15 cellular contexts compared by ENCODE assay signal in genomic region chr5:132691755-132692631, GRCh38. TPM values are rescaled to one million over a fixed set of nuclear protein-coding genes. Genes with fewer than 3 reads are reported as not detected.
"Had no signal": no experiment of that assay in that cellular context is flagged by ENCODE, and none has a peak within 500 bp of the region (broad histone marks: within the 10 kb centered on the region; RNA-seq: fewer than 3 reads in every experiment).

No MANE protein-coding gene starts in this region.

RNA-seq across cellular contexts. Expression of gene IL4, which starts 18.2 kb away (rescaled TPM):
- total RNA-seq: aorta, colonic mucosa, dorsolateral prefrontal cortex, esophagus squamous epithelium, gastroesophageal sphincter, left colon, lower leg skin, mononuclear cell, myocyte, pulmonary artery endothelial cell, right cardiac atrium, thyroid gland, upper lobe of right lung had no signal
- polyA plus RNA-seq: adipose tissue, aorta, neural cell, right cardiac atrium had no signal

RNA-seq across cellular contexts. Expression of gene IL13, which starts 34.0 kb away (rescaled TPM):
- total RNA-seq: aorta, colonic mucosa, esophagus squamous epithelium, gastroesophageal sphincter, left colon, lower leg skin, myocyte, pulmonary artery endothelial cell, right cardiac atrium, thyroid gland, upper lobe of right lung had no signal
- polyA plus RNA-seq: right cardiac atrium had no signal

RNA-seq across cellular contexts. Expression of gene CCNI2, which starts 55.2 kb away (rescaled TPM):
- total RNA-seq: aorta, gastroesophageal sphincter, myocyte, pulmonary artery endothelial cell had no signal
- polyA plus RNA-seq: neural cell had no signal
